Comparison of ENCODE assay signal across 8 cellular contexts in the genomic region with DNA sequence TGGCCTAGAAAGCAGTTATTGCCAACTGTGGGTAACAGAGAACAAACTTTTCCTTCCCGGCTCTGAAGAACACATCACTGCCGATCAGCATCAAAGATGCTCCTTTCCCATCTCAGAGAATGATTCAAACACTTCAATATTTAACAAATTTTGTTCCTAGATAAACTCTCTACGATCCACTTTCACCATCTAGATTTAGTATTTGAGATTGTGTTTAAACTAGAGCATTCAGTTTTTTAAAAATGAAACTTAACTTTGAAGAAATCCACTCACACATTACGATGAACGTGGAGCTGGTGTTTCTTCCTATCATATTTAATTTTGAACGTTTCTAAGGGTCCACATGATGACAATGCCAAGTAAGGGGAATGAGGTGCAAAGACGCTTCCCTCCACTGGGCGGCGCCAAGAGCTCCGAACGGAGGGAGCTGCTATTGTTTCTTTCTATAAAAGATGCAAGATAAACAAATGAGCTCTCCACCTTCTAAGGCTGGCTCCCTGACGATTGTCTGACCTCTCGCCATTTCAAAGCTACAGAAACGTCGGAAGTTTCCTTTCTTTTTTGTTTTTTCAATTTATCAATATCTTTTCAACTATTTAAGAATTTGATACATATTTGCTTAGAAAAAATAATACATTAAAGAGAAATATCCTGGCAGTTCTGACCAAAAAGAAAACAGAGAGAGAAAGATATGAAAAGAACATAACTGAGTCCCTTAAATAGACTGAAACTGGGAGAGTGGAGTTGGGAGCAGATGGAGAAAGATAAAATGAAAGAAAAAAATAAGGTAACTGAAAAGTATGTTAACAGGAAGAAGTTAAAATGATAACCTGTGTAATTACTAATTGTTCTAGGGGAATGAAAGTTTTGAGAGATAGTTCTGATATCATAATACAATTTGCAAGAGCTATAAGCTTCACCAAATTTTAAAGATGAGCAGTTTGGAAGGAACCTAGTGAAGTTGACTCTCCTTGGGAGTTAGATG. TPM values are rescaled to one million over a fixed set of nuclear protein-coding genes. Genes with fewer than 3 reads are reported as not detected.
DNase-seq lines count a peak whose midpoint lies in the region; ATAC-seq and TF ChIP-seq lines count a peak whose summit lies in the region.

No MANE protein-coding gene starts in this region.

- H3K36me3 Mint-ChIP-seq in activated CD4-positive, alpha-beta T cell treated with anti-CD3 and anti-CD28 coated beads, Interleukin-2, amount 10 ng/mL, durations not matched to agents 24 days and 14 days (ENCODE audit: low read depth): peaks cover 21% of the 10 kb centered on the region

- no peak overlapping the region for H3K27ac Mint-ChIP-seq in activated CD4-positive, alpha-beta T cell treated with anti-CD3 and anti-CD28 coated beads, Interleukin-2, amount 10 ng/mL, durations not matched to agents 24 days and 14 days

- peaks cover 38% of the 10 kb centered on the region for H3K4me1 Mint-ChIP-seq in activated CD4-positive, alpha-beta T cell treated with anti-CD3 and anti-CD28 coated beads, Interleukin-2, amount 10 ng/mL, durations not matched to agents 24 days and 14 days

- peaks cover 37% of the 10 kb centered on the region for H3K9me3 Mint-ChIP-seq in activated CD4-positive, alpha-beta T cell treated with anti-CD3 and anti-CD28 coated beads, Interleukin-2, amount 10 ng/mL, durations not matched to agents 24 days and 14 days

- peaks cover 88% of the 10 kb centered on the region for H3K27me3 Mint-ChIP-seq in activated CD4-positive, alpha-beta T cell treated with anti-CD3 and anti-CD28 coated beads, Interleukin-2, amount 10 ng/mL, durations not matched to agents 24 days and 14 days

- intact Hi-C loops in activated CD4-positive, alpha-beta T cell treated with anti-CD3 and anti-CD28 coated beads, Interleukin-2, amount 10 ng/mL, durations not matched to agents 24 days and 14 days (cut with micrococcal nuclease): loop anchor here (1.0 to 2.0 kb wide), 3 partner anchors 113 to 444 kb away; no protein-coding TSS in a partner anchor

- ATAC-seq in HG03342 (IDR thresholded peaks at IDR 0.05; ENCODE audit: unreplicated experiment) (peak; percentile 67), HG03139 (IDR thresholded peaks at IDR 0.05; ENCODE audit: unreplicated experiment) (no peak)

- H3K4me3 ChIP-seq in AG09309 (ENCODE audit: control insufficient read depth, low read depth, low read length): no peak overlapping the region
- H3K4me3 ChIP-seq in fibroblast of pulmonary artery (replicated peaks; ENCODE audit: low read depth, low read length): no peak overlapping the region
- H3K4me3 ChIP-seq in retinal pigment epithelial cell (ENCODE audit: low read length): no peak overlapping the region

- TF ChIP-seq CTCF in AG09309 (IDR thresholded peaks at IDR 0.05; ENCODE audit: control insufficient read depth, insufficient read depth, low read depth, low read length, missing control alignments): peak; percentile 92
- TF ChIP-seq CTCF in GM12873 (IDR thresholded peaks at IDR 0.05; ENCODE audit: insufficient read depth, low read depth, low read length, missing control alignments): peak; percentile 88
- TF ChIP-seq CTCF in fibroblast of pulmonary artery (IDR thresholded peaks at IDR 0.05; ENCODE audit: low read length, missing control alignments): peak; percentile 97
- peak; percentile 95 for TF ChIP-seq CTCF in retinal pigment epithelial cell (conservative IDR thresholded peaks at IDR 0.05; ENCODE audit: low read depth, low read length)

- DNase-seq in AG09309 (ENCODE audit: low read depth) (peak; percentile 2), NCI-H345 (lab: John Stamatoyannopoulos, UW) (peak; percentile 73), fibroblast of pulmonary artery (ENCODE audit: low read depth) (peak; percentile 66), retinal pigment epithelial cell (ENCODE audit: low read depth) (no peak)
- peak; percentile 88 for DNase-seq in activated CD4-positive, alpha-beta T cell treated with anti-CD3 and anti-CD28 coated beads, Interleukin-2, amount 10 ng/mL, durations not matched to agents 24 days and 14 days

- H3K4me3 Mint-ChIP-seq in activated CD4-positive, alpha-beta T cell treated with anti-CD3 and anti-CD28 coated beads, Interleukin-2, amount 10 ng/mL, durations not matched to agents 24 days and 14 days: no peak overlapping the region

RNA-seq across cellular contexts. Expression of a gene that starts 4.4 kb away (rescaled TPM):
- not detected in 2 replicates for total RNA-seq in activated CD4-positive, alpha-beta T cell treated with anti-CD3 and anti-CD28 coated beads, Interleukin-2, amount 10 ng/mL, durations not matched to agents 24 days and 14 days
